Comparison of ENCODE assay signal across 2 cellular contexts in the genomic region with DNA sequence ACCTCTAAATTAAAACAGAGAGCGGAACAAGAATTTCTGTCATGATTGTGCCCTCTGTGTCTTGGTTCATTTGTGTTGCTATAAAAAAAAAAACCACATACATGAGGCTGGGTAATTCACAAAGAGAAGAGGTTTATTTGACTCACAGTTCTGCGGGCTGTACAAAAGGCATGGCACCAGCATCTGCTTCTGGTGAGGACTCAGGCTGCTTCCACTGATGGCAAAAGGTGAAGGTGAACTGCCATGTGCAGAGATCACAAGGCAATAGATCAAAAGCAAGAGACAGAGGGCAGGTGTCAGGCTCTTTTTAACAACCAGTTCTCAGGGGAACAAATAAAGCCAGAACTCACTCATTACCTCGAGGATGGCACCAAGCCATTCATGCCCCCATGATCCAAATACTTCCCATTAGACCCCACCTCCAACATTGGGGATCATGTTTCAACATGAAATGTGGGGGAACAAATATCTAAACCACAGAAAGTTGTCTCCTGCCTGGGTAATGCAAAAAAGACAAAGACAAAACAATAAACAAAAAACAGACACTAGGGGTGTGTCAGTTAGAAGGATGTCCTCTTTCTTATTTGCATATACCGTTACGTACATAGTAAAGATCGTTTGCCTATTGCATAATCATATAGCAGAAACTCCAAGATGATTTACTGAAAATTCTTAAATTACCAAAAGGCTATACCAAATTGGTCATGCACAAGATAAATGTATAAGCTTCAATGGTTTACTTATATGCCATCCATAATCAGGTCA.
TF ChIP-seq lines count a peak whose summit lies in the region.

No MANE protein-coding gene starts in this region.

TF ChIP-seq in GM12891, 5 proteins besides CTCF, POLR2A, EP300 and RAD21:
- TF ChIP-seq TAF1 (IDR thresholded peaks at IDR 0.05; ENCODE audit: low read depth, low read length) (no peak), PAX5 (IDR thresholded peaks at IDR 0.05; ENCODE audit: insufficient read depth, low read length, severe bottlenecking) (no peak), POU2F2 (IDR thresholded peaks at IDR 0.05; ENCODE audit: low read depth, low read length) (no peak), POLR2AphosphoS5 (IDR thresholded peaks at IDR 0.05; ENCODE audit: low read depth, low read length) (no peak), SPI1 (IDR thresholded peaks at IDR 0.05; ENCODE audit: low read depth, low read length) (no peak)

TF ChIP-seq in H1, 55 proteins besides CTCF, POLR2A, EP300 and RAD21:
- no peak for TF ChIP-seq KDM4A (IDR thresholded peaks at IDR 0.05; ENCODE audit: low read depth, low read length, severe bottlenecking)
